In the genomic region with DNA sequence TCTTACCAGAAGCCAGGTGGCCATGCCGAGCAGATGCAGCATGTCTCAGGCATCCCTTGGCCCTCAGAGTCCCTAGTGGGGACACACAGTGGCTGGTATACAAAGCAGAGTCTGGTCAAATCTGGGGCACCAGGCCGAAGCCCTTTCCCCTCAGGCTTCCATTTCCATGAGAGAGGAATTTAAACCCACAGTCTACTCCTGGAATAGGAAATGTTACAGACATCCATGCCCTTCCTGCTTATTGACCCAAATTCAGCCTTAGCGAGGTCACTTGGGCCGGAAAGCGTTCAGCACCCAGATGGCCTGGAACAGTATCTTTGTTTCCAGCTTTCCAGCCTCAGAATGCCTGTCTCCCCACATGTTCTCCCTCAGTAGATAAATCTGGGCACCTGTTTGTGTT, we compare ENCODE assay signal across 1 cellular context.
TF ChIP-seq lines count a peak whose summit lies in the region.

No MANE protein-coding gene starts in this region.

TF ChIP-seq in GM23338, 12 proteins besides CTCF, POLR2A, EP300 and RAD21 (continued from another document):
- TF ChIP-seq, protein P1, sequence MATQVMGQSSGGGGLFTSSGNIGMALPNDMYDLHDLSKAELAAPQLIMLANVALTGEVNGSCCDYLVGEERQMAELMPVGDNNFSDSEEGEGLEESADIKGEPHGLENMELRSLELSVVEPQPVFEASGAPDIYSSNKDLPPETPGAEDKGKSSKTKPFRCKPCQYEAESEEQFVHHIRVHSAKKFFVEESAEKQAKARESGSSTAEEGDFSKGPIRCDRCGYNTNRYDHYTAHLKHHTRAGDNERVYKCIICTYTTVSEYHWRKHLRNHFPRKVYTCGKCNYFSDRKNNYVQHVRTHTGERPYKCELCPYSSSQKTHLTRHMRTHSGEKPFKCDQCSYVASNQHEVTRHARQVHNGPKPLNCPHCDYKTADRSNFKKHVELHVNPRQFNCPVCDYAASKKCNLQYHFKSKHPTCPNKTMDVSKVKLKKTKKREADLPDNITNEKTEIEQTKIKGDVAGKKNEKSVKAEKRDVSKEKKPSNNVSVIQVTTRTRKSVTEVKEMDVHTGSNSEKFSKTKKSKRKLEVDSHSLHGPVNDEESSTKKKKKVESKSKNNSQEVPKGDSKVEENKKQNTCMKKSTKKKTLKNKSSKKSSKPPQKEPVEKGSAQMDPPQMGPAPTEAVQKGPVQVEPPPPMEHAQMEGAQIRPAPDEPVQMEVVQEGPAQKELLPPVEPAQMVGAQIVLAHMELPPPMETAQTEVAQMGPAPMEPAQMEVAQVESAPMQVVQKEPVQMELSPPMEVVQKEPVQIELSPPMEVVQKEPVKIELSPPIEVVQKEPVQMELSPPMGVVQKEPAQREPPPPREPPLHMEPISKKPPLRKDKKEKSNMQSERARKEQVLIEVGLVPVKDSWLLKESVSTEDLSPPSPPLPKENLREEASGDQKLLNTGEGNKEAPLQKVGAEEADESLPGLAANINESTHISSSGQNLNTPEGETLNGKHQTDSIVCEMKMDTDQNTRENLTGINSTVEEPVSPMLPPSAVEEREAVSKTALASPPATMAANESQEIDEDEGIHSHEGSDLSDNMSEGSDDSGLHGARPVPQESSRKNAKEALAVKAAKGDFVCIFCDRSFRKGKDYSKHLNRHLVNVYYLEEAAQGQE (IDR thresholded peaks at IDR 0.05; ENCODE audit: unreplicated experiment): no peak
- TF ChIP-seq, protein P2, sequence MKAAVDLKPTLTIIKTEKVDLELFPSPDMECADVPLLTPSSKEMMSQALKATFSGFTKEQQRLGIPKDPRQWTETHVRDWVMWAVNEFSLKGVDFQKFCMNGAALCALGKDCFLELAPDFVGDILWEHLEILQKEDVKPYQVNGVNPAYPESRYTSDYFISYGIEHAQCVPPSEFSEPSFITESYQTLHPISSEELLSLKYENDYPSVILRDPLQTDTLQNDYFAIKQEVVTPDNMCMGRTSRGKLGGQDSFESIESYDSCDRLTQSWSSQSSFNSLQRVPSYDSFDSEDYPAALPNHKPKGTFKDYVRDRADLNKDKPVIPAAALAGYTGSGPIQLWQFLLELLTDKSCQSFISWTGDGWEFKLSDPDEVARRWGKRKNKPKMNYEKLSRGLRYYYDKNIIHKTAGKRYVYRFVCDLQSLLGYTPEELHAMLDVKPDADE (IDR thresholded peaks at IDR 0.05): no peak
- TF ChIP-seq EZH2 (IDR thresholded peaks at IDR 0.05; ENCODE audit: low read depth, unreplicated experiment): no peak
- no peak for TF ChIP-seq STAT1 (IDR thresholded peaks at IDR 0.05; ENCODE audit: unreplicated experiment)
- no peak for TF ChIP-seq ZNF114 (CRISPR knock-in tag; IDR thresholded peaks at IDR 0.05)
- TF ChIP-seq CREB1 (CRISPR knock-in tag; IDR thresholded peaks at IDR 0.05; ENCODE audit: low read depth): no peak
- TF ChIP-seq, protein P3, sequence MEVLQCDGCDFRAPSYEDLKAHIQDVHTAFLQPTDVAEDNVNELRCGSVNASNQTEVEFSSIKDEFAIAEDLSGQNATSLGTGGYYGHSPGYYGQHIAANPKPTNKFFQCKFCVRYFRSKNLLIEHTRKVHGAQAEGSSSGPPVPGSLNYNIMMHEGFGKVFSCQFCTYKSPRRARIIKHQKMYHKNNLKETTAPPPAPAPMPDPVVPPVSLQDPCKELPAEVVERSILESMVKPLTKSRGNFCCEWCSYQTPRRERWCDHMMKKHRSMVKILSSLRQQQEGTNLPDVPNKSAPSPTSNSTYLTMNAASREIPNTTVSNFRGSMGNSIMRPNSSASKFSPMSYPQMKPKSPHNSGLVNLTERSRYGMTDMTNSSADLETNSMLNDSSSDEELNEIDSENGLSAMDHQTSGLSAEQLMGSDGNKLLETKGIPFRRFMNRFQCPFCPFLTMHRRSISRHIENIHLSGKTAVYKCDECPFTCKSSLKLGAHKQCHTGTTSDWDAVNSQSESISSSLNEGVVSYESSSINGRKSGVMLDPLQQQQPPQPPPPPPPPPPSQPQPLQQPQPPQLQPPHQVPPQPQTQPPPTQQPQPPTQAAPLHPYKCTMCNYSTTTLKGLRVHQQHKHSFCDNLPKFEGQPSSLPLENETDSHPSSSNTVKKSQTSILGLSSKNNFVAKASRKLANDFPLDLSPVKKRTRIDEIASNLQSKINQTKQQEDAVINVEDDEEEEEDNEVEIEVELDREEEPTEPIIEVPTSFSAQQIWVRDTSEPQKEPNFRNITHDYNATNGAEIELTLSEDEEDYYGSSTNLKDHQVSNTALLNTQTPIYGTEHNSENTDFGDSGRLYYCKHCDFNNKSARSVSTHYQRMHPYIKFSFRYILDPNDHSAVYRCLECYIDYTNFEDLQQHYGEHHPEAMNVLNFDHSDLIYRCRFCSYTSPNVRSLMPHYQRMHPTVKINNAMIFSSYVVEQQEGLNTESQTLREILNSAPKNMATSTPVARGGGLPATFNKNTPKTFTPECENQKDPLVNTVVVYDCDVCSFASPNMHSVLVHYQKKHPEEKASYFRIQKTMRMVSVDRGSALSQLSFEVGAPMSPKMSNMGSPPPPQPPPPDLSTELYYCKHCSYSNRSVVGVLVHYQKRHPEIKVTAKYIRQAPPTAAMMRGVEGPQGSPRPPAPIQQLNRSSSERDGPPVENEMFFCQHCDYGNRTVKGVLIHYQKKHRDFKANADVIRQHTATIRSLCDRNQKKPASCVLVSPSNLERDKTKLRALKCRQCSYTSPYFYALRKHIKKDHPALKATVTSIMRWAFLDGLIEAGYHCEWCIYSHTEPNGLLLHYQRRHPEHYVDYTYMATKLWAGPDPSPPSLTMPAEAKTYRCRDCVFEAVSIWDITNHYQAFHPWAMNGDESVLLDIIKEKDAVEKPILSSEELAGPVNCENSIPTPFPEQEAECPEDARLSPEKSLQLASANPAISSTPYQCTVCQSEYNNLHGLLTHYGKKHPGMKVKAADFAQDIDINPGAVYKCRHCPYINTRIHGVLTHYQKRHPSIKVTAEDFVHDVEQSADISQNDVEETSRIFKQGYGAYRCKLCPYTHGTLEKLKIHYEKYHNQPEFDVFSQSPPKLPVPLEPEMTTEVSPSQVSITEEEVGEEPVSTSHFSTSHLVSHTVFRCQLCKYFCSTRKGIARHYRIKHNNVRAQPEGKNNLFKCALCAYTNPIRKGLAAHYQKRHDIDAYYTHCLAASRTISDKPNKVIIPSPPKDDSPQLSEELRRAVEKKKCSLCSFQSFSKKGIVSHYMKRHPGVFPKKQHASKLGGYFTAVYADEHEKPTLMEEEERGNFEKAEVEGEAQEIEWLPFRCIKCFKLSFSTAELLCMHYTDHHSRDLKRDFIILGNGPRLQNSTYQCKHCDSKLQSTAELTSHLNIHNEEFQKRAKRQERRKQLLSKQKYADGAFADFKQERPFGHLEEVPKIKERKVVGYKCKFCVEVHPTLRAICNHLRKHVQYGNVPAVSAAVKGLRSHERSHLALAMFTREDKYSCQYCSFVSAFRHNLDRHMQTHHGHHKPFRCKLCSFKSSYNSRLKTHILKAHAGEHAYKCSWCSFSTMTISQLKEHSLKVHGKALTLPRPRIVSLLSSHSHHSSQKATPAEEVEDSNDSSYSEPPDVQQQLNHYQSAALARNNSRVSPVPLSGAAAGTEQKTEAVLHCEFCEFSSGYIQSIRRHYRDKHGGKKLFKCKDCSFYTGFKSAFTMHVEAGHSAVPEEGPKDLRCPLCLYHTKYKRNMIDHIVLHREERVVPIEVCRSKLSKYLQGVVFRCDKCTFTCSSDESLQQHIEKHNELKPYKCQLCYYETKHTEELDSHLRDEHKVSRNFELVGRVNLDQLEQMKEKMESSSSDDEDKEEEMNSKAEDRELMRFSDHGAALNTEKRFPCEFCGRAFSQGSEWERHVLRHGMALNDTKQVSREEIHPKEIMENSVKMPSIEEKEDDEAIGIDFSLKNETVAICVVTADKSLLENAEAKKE (CRISPR knock-in tag; IDR thresholded peaks at IDR 0.05): no peak
